In the genomic region with DNA sequence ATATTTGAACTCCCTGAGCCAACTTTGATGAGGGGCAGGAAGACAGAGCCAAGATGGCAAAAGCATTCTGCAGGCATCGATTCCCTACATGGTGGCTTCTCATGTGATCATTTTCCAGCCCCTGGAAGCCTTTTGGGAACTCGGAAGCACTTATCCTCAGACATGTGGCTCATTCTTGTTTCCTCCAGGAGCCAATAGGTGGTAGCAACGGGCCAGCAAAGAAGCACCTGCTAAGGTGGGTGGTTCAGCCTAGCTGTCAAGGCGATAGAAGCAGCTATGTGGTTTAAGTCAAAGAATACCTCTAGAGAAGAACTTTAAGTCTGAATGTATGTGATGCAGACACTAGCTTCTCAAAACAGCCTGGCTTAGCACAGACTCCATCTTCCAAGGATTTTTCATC, we compare ENCODE assay signal across 10 cellular contexts.
A peak's percentile ranks its signal among the peaks of the same experiment; 100 is the strongest.
DNase-seq lines count a peak whose midpoint lies in the region; ATAC-seq and TF ChIP-seq lines count a peak whose summit lies in the region.
"Had no signal": no experiment of that assay in that cellular context is flagged by ENCODE, and none has a peak within 500 bp of the region (broad histone marks: within the 10 kb centered on the region; RNA-seq: fewer than 3 reads in every experiment).

No MANE protein-coding gene starts in this region.

- H3K27me3 ChIP-seq in OCI-LY1 (ENCODE audit: insufficient read depth, low read length) = no peaks in the 10 kb centered on the region
- H3K27me3 ChIP-seq: testis had no signal

- ATAC-seq in GM19452 (IDR thresholded peaks at IDR 0.05; ENCODE audit: unreplicated experiment) = no peak
- ATAC-seq in HG03135 (IDR thresholded peaks at IDR 0.05; ENCODE audit: unreplicated experiment) = no peak
- ATAC-seq: Right ventricle myocardium inferior had no signal

- no peaks in the 10 kb centered on the region for H4K20me1 ChIP-seq in OCI-LY1 (ENCODE audit: insufficient read depth, low read length)

- H3K9me3 ChIP-seq in OCI-LY1 (ENCODE audit: low read length) = no peaks in the 10 kb centered on the region
- H3K9me3 ChIP-seq: testis had no signal

- no peak overlapping the region for H3K9ac ChIP-seq in OCI-LY1 (ENCODE audit: low read length)

- H3K27ac ChIP-seq in OCI-LY1 (ENCODE audit: low read depth, low read length, poor library complexity, severe bottlenecking) = no peak overlapping the region
- H3K27ac ChIP-seq: testis had no signal

- in situ Hi-C loops in KBM-7 (cut with MboI; ENCODE audit: low pct_unique_long_range_greater_than_20kb, low sequenced_read_pairs) = no loop called here

- no peak overlapping the region for H3K4me3 ChIP-seq in GM12865 (ENCODE audit: low read depth, low read length)
- no peak overlapping the region for H3K4me3 ChIP-seq in OCI-LY1 (ENCODE audit: low read depth, low read length, poor library complexity, severe bottlenecking)
- H3K4me3 ChIP-seq: testis had no signal

- no peaks in the 10 kb centered on the region for H3F3A ChIP-seq in OCI-LY1 (ENCODE audit: insufficient read depth, low read length)

- no peaks in the 10 kb centered on the region for H3K36me3 ChIP-seq in OCI-LY1 (ENCODE audit: insufficient read depth, low read length)

- peak; percentile 27 for DNase-seq in GM12865 (ENCODE audit: low read depth)
- DNase-seq in KBM-7 = peak; percentile 12
- peak; percentile 79 for DNase-seq in islet precursor cell
- DNase-seq in cortex of kidney (lab: John Stamatoyannopoulos, UW) = no peak
- DNase-seq in stimulated activated naive CD4-positive, alpha-beta T cell (lab: John Stamatoyannopoulos, UW) = no peak
- DNase-seq: testis had no signal

- no peak overlapping the region for H3K4me2 ChIP-seq in OCI-LY1 (ENCODE audit: low read length)

- no peaks in the 10 kb centered on the region for H3K4me1 ChIP-seq in OCI-LY1 (ENCODE audit: insufficient read depth, low read length, severe bottlenecking)
- H3K4me1 ChIP-seq: testis had no signal

- H2AFZ ChIP-seq in OCI-LY1 (ENCODE audit: low read length) = no peak overlapping the region

- H3K79me2 ChIP-seq in OCI-LY1 (ENCODE audit: insufficient read depth, low read length) = no peaks in the 10 kb centered on the region

- TF ChIP-seq CTCF in GM12865 (IDR thresholded peaks at IDR 0.05; ENCODE audit: insufficient read depth, low read depth, low read length, missing control alignments) (peak; percentile 5), OCI-LY1 (IDR thresholded peaks at IDR 0.05; ENCODE audit: low read length) (peak; percentile 52)

- H3K9me2 ChIP-seq in OCI-LY1 (ENCODE audit: low read depth, low read length) = no peaks in the 10 kb centered on the region

Comparison
In these comparisons a context has a peak if more than half of its experiments do, and no peak if none do; other contexts are left out.
1. DNase-seq: peak in GM12865 (single experiment), KBM-7 (single experiment) and islet precursor cell (single experiment); none in cortex of kidney (single experiment) and stimulated activated naive CD4-positive, alpha-beta T cell (0 of 6).